22 cellular contexts compared by ENCODE assay signal in genomic region chr11:120192831-120193625, GRCh38. TPM values are rescaled to one million over a fixed set of nuclear protein-coding genes. Genes with fewer than 3 reads are reported as not detected.
A peak's percentile ranks its signal among the peaks of the same experiment; 100 is the strongest.
DNase-seq lines count a peak whose midpoint lies in the region; ATAC-seq, FAIRE-seq and TF ChIP-seq lines count a peak whose summit lies in the region.
"Had no signal": no experiment of that assay in that cellular context is flagged by ENCODE, and none has a peak within 500 bp of the region (broad histone marks: within the 10 kb centered on the region; RNA-seq: fewer than 3 reads in every experiment).

No MANE protein-coding gene starts in this region.

- H3K36me3 Mint-ChIP-seq in nephron (ENCODE audit: low read depth), result no peaks in the 10 kb centered on the region
- H3K36me3 Mint-ChIP-seq: CD4-positive, alpha-beta memory T cell had no signal

- CTCF ChIA-PET in H1 (lab: Charles Lee; ENCODE audit: partially characterized antibody), result interaction anchor here (0.7 to 17.5 kb wide), 8 partner anchors 12 to 110 kb away, joined by 3 to 237 read pairs (median 9); partner anchors contain the start of gene OAF

- no peaks in the 10 kb centered on the region for H3K79me2 ChIP-seq in H1 (ENCODE audit: control insufficient read depth in 1 of 2, insufficient read depth in 2 of 2, low read length in 2 of 2)

- TF ChIP-seq CTCF in Peyer's patch (IDR thresholded peaks at IDR 0.05) (no peak), H1 (IDR thresholded peaks at IDR 0.05; ENCODE audit: control extremely low read depth in 1 of 3, insufficient read depth in 1 of 3, low read depth in 1 of 3, low read length in 3 of 3) (no peak), nephron (IDR thresholded peaks at IDR 0.05; ENCODE audit: unreplicated experiment in 3 of 3) (no peak)

- FAIRE-seq in H1 (lab: Jason Lieb, UNC) (no peak), small intestine (lab: Jason Lieb, UNC) (no peak)
- FAIRE-seq: GM12892, GM18507, H54 had no signal

- H3K27ac ChIP-seq in Peyer's patch (peak overlapping the region in 3 of 4 donors; percentile 12 to 76 (median 19)), H1 (ENCODE audit: low read depth, low read length) (no peak overlapping the region), small intestine (ENCODE audit: low read depth in 1 of 2, low read length in 1 of 2) (peak overlapping the region in 1 of 2 donors; percentile 53)
- H3K27ac ChIP-seq: BLaER1 had no signal

- H2AFZ ChIP-seq in H1 (ENCODE audit: low read length), result no peak overlapping the region

- H3K23ac ChIP-seq in H1 (ENCODE audit: insufficient read length), result no peak overlapping the region

- no peak overlapping the region for H3K14ac ChIP-seq in H1 (ENCODE audit: insufficient read length)

- no peak overlapping the region for H3K4ac ChIP-seq in H1 (replicated peaks; ENCODE audit: insufficient read length, low read depth, low read length)

- H3K36me3 ChIP-seq in Peyer's patch (no peaks in the 10 kb centered on the region), H1 (ENCODE audit: control insufficient read depth in 2 of 4, insufficient read depth in 4 of 4, low read length in 3 of 4) (no peaks in the 10 kb centered on the region), small intestine (ENCODE audit: control insufficient read depth in 2 of 2, insufficient read depth in 2 of 2, low read length in 2 of 2) (no peaks in the 10 kb centered on the region)
- H3K36me3 ChIP-seq: BLaER1 had no signal

- H2BK15ac ChIP-seq in H1 (ENCODE audit: low read length), result no peak overlapping the region

- DNase-seq in Peyer's patch (peak in 1 of 3 donors; percentile 67), H1 (ENCODE audit: low read depth in 1 of 2, low spot score in 2 of 2) (no peak), small intestine (peak; percentile 71), NCI-H774 (lab: John Stamatoyannopoulos, UW) (no peak)
- DNase-seq: CD4-positive, alpha-beta memory T cell; KBM-7; NCI-H1105; NCI-H2081; NCI-H2171 treated with DMSO at 0.1 percent for 48 hours; NCI-H446; NCI-H69; OCI-M1; SIG-M5 had no signal

- no peak overlapping the region for H3K4me2 ChIP-seq in H1 (ENCODE audit: insufficient read depth in 1 of 2, low read depth in 2 of 2, low read length in 2 of 2)
- H3K4me2 ChIP-seq: BLaER1 had no signal

- no peak overlapping the region for H3K9ac ChIP-seq in H1 (replicated peaks in 1 of 4; ENCODE audit: extremely low read depth in 1 of 4, low read depth in 3 of 4, low read length in 3 of 4)
- H3K9ac ChIP-seq: BLaER1 had no signal

- TF ChIP-seq EP300 in H1 (IDR thresholded peaks at IDR 0.05; ENCODE audit: borderline replicate concordance in 1 of 2, low read depth in 2 of 2, low read length in 2 of 2), result no peak

- TF ChIP-seq POLR2A in Peyer's patch (IDR thresholded peaks at IDR 0.05) (no peak), H1 (IDR thresholded peaks at IDR 0.05; ENCODE audit: control extremely low read depth in 1 of 2, low read depth in 2 of 2, low read length in 2 of 2) (no peak)

- H3K23me2 ChIP-seq in H1 (ENCODE audit: low read depth, low read length), result no peaks in the 10 kb centered on the region; the same call in 1 of the 2 replicates

- H2BK5ac ChIP-seq in H1 (ENCODE audit: low read depth, low read length), result no peak overlapping the region; the same call in 1 of the 2 replicates

- H3K18ac ChIP-seq in H1 (ENCODE audit: extremely low read depth, low read length), result 0 out of 2 replicates have a peak overlapping the region, but pooled peaks have one; percentile 40

- H3K27me3 Mint-ChIP-seq in nephron (ENCODE audit: low read depth), result peaks cover 12% of the 10 kb centered on the region

- peaks cover 77% of the 10 kb centered on the region for H3K4me1 Mint-ChIP-seq in nephron
- H3K4me1 Mint-ChIP-seq: CD4-positive, alpha-beta memory T cell had no signal

- no peaks in the 10 kb centered on the region for H3K27me3 ChIP-seq in Peyer's patch
- peaks cover 1 to 21% (median 14%) of the 10 kb centered on the region in 4 experiments; a peak in 6 of 7 replicates for H3K27me3 ChIP-seq in H1 (replicated peaks in 1 of 4; ENCODE audit: control insufficient read depth in 3 of 4, extremely low read depth in 1 of 4, insufficient read depth in 3 of 4, low read length in 3 of 4)
- no peaks in the 10 kb centered on the region for H3K27me3 ChIP-seq in small intestine (ENCODE audit: control insufficient read depth in 2 of 2, insufficient read depth in 2 of 2, low read length in 2 of 2)

- 0 out of 2 replicates have a peak overlapping the region, but pooled peaks have one; percentile 39 for H2BK12ac ChIP-seq in H1 (ENCODE audit: low read depth, low read length)

- 89% methylated on average over 14 of the region's 15 CpGs; no CpG with 5 or more reads in 1 of the 2 experiments for WGBS in H1 (ENCODE audit: extremely low coverage in 1 of 2, insufficient coverage in 1 of 2, insufficient read length in 1 of 2, insufficient replicate concordance in 2 of 2, low coverage in 1 of 2, low lambda C conversion rate in 2 of 2, missing lambda C conversion rate in 1 of 2), 2 experiments
- WGBS in small intestine, 3 donors, result 17 to 60% (median 33%) methylated on average over 15 of the region's 15 CpGs

- no peak overlapping the region for H4K91ac ChIP-seq in H1 (replicated peaks; ENCODE audit: insufficient read length, low read length)

- no peak overlapping the region for H2BK20ac ChIP-seq in H1 (ENCODE audit: low read length)

- no peaks in the 10 kb centered on the region for H3K9me3 ChIP-seq in Peyer's patch
- no peaks in the 10 kb centered on the region; a peak in 1 of 4 replicates for H3K9me3 ChIP-seq in H1 (ENCODE audit: insufficient read depth in 2 of 2, low read depth in 1 of 2, low read length in 1 of 2)
- H3K9me3 ChIP-seq in small intestine (ENCODE audit: control insufficient read depth, low read depth), result no peaks in the 10 kb centered on the region
- H3K9me3 ChIP-seq: BLaER1 had no signal

- no peak overlapping the region; the same call in 1 of the 2 replicates for H4K8ac ChIP-seq in H1 (ENCODE audit: extremely low read depth, insufficient read depth, low read length)

- H4K5ac ChIP-seq in H1 (ENCODE audit: insufficient read length, low read depth, low read length), result no peak overlapping the region

- H3K9me3 Mint-ChIP-seq in nephron, result no peaks in the 10 kb centered on the region
- H3K9me3 Mint-ChIP-seq: CD4-positive, alpha-beta memory T cell had no signal

- H3K4me3 Mint-ChIP-seq in nephron, result no peak overlapping the region
- H3K4me3 Mint-ChIP-seq: CD4-positive, alpha-beta memory T cell had no signal

- POLR2A ChIA-PET in H1 (lab: Charles Lee; ENCODE audit: partially characterized antibody), result interaction anchor here (1.8 kb wide), 1 partner anchor 43 kb away, joined by 6 read pairs; no protein-coding TSS in a partner anchor

- ATAC-seq in GM18870 (IDR thresholded peaks at IDR 0.05; ENCODE audit: unreplicated experiment), result no peak
- ATAC-seq in GM19324 (IDR thresholded peaks at IDR 0.05; ENCODE audit: low FRiP score, unreplicated experiment), result no peak

- peak overlapping the region; percentile 94 to 99 (median 98) for H3K27ac Mint-ChIP-seq in nephron

- H4K20me1 ChIP-seq in H1 (replicated peaks in 1 of 2; ENCODE audit: control insufficient read depth in 1 of 2, insufficient read depth in 2 of 2, low read length in 2 of 2), result no peaks in the 10 kb centered on the region
- H4K20me1 ChIP-seq: BLaER1 had no signal

- H3K4me1 ChIP-seq in Peyer's patch (peaks cover 0 to 52% (median 6%) of the 10 kb centered on the region in 4 donors), H1 (replicated peaks in 1 of 4; ENCODE audit: control insufficient read depth in 3 of 4, insufficient read depth in 4 of 4, low read length in 3 of 4) (peaks cover under 1 to 11% (median 9%) of the 10 kb centered on the region in 4 experiments), small intestine (ENCODE audit: control insufficient read depth in 2 of 2, insufficient read depth in 1 of 2, low read depth in 1 of 2, low read length in 1 of 2) (peaks cover 8 to 21% of the 10 kb centered on the region in 2 donors)

- peak overlapping the region in 1 of 4 donors; percentile 15 for H3K4me3 ChIP-seq in Peyer's patch
- no peak overlapping the region for H3K4me3 ChIP-seq in H1 (ENCODE audit: extremely low read depth in 1 of 4, insufficient read depth in 2 of 4, low read depth in 3 of 4, low read length in 4 of 4)
- H3K4me3 ChIP-seq in small intestine (ENCODE audit: low read depth in 1 of 2, low read length in 2 of 2), result no peak overlapping the region
- H3K4me3 ChIP-seq: BLaER1 had no signal

- H3K79me1 ChIP-seq in H1 (ENCODE audit: low read depth, low read length), result no peaks in the 10 kb centered on the region

- no peak overlapping the region for H3K56ac ChIP-seq in H1 (replicated peaks; ENCODE audit: insufficient read length, low read depth, low read length)

- no peak overlapping the region for H2BK120ac ChIP-seq in H1 (replicated peaks; ENCODE audit: low read depth, low read length)

- no peak overlapping the region for H2AK5ac ChIP-seq in H1 (ENCODE audit: low read depth, low read length)

- TF ChIP-seq RAD21 in H1 (IDR thresholded peaks at IDR 0.05 in 1 of 2, conservative IDR thresholded peaks at IDR 0.05 in 1 of 2; ENCODE audit: low read depth in 2 of 2, low read length in 2 of 2), result no peak

RNA-seq across cellular contexts. Expression of gene OAF, which starts 17.8 kb away (rescaled TPM):
- 100 to 1,000 TPM in 3 of 4 donors, 10 to 100 TPM in 1; 66.0 to 344 (median 228) TPM for total RNA-seq in Peyer's patch
- total RNA-seq in H1 (2021; fragmentation: NEBNext Ultra II Directional; extraction: Animal tissue kit (Norgen Biotek cat#: 25700)), result 1.1 and 1.3 TPM in 2 replicates
- 1.5 and 2.1 TPM in 2 replicates for polyA plus RNA-seq in H1 (2011; rRNA removed)
- polyA plus RNA-seq in H1 (2011; cell fraction: cytosol; rRNA removed), result 1.2 TPM
- polyA plus RNA-seq in H1 (2011; cell fraction: nucleus; rRNA removed), result 1.2 TPM
- polyA plus RNA-seq in H1 (2012, experiment 1 of 2), result 0.60 to 1.0 TPM (median 0.64 TPM) in 4 replicates
- 0.62 TPM for polyA plus RNA-seq in H1 (2012, experiment 2 of 2)
- polyA plus RNA-seq in H1 (2013, experiment 1 of 2), result 0.85 TPM
- polyA plus RNA-seq in H1 (2013, experiment 2 of 2), result 0.72 TPM
- polyA minus RNA-seq in H1 (2011; rRNA and poly(A)+ RNA removed), result 0.46 and 0.50 TPM in 2 replicates
- 0.73 TPM for polyA minus RNA-seq in H1 (2011; cell fraction: cytosol; rRNA and poly(A)+ RNA removed)
- 0.80 TPM for polyA minus RNA-seq in H1 (2011; cell fraction: nucleus; rRNA and poly(A)+ RNA removed)
- 10 to 100 TPM; 33.0 to 66.0 (median 64.3) TPM for polyA plus RNA-seq in small intestine

RNA-seq across cellular contexts. Expression of gene POU2F3, which starts 46.9 kb away (rescaled TPM):
- total RNA-seq in Peyer's patch, result 1 to 10 TPM in 3 of 4 donors, not detected in 1; 2.2 to 3.3 (median 2.8) TPM
- 1.0 and 1.1 TPM in 2 replicates for total RNA-seq in H1 (2021; fragmentation: NEBNext Ultra II Directional; extraction: Animal tissue kit (Norgen Biotek cat#: 25700))
- 0.78 and 2.1 TPM in 2 replicates for polyA plus RNA-seq in H1 (2011; rRNA removed)
- polyA plus RNA-seq in H1 (2011; cell fraction: cytosol; rRNA removed), result 1.4 TPM
- 1.9 TPM for polyA plus RNA-seq in H1 (2011; cell fraction: nucleus; rRNA removed)
- polyA plus RNA-seq in H1 (2012, experiment 1 of 2), result 1.2 to 3.1 TPM (median 2.4 TPM) in 4 replicates
- 0.81 TPM for polyA plus RNA-seq in H1 (2012, experiment 2 of 2)
- 1.3 TPM for polyA plus RNA-seq in H1 (2013, experiment 1 of 2)
- polyA plus RNA-seq in H1 (2013, experiment 2 of 2), result 1.2 TPM
- polyA minus RNA-seq in H1 (2011; rRNA and poly(A)+ RNA removed), result 2.4 and 2.6 TPM in 2 replicates
- 1.0 TPM for polyA minus RNA-seq in H1 (2011; cell fraction: cytosol; rRNA and poly(A)+ RNA removed)
- 0.90 TPM for polyA minus RNA-seq in H1 (2011; cell fraction: nucleus; rRNA and poly(A)+ RNA removed)
- 1 to 10 TPM; 1.4 to 1.6 (median 1.4) TPM for polyA plus RNA-seq in small intestine
- total RNA-seq: A673; CD4-positive, alpha-beta memory T cell; RPMI7951 had no signal
- polyA plus RNA-seq: CD4-positive, alpha-beta memory T cell had no signal

RNA-seq across cellular contexts. Expression of gene TRIM29, which starts 55.1 kb away (rescaled TPM):
- total RNA-seq in Peyer's patch, result 10 to 100 TPM in 1 of 4 donors, 1 to 10 TPM in 3; 7.8 to 33.3 (median 9.1) TPM
- 0.43 TPM in 1 of 2 replicates, not detected in the other for total RNA-seq in H1 (2021; fragmentation: NEBNext Ultra II Directional; extraction: Animal tissue kit (Norgen Biotek cat#: 25700))
- polyA plus RNA-seq in H1 (2011; rRNA removed), result 0.17 and 0.35 TPM in 2 replicates
- 0.34 TPM for polyA plus RNA-seq in H1 (2011; cell fraction: cytosol; rRNA removed)
- polyA plus RNA-seq in H1 (2011; cell fraction: nucleus; rRNA removed), result 0.10 TPM
- 0.20 TPM in 1 of 4 replicates, not detected in the others for polyA plus RNA-seq in H1 (2012, experiment 1 of 2)
- polyA plus RNA-seq in H1 (2012, experiment 2 of 2), result not detected
- 0.08 TPM for polyA plus RNA-seq in H1 (2013, experiment 1 of 2)
- 0.07 TPM for polyA plus RNA-seq in H1 (2013, experiment 2 of 2)
- polyA minus RNA-seq in H1 (2011; rRNA and poly(A)+ RNA removed), result 0.54 and 0.78 TPM in 2 replicates
- polyA minus RNA-seq in H1 (2011; cell fraction: cytosol; rRNA and poly(A)+ RNA removed), result not detected
- polyA minus RNA-seq in H1 (2011; cell fraction: nucleus; rRNA and poly(A)+ RNA removed), result 1.6 TPM
- polyA plus RNA-seq in small intestine, result 10 to 100 TPM in 1 of 3 donors, 1 to 10 TPM in 2; 1.1 to 10.3 (median 2.3) TPM
- total RNA-seq: A673; CD4-positive, alpha-beta memory T cell; RPMI7951 had no signal
- polyA plus RNA-seq: CD4-positive, alpha-beta memory T cell had no signal

Comparison
In these comparisons a context has a peak if more than half of its experiments do, and no peak if none do; other contexts are left out.
1. RNA of gene OAF, which starts 17.8 kb away (total RNA-seq): 66.0 to 344 TPM in Peyer's patch; 1.1 to 1.3 TPM in H1; every median in the first group is over 10 times any median in the second.